Comparison of ENCODE assay signal across 8 cellular contexts in genomic region chr1:215083408-215083961, GRCh38. TPM values are rescaled to one million over a fixed set of nuclear protein-coding genes. Genes with fewer than 3 reads are reported as not detected.
DNase-seq lines count a peak whose midpoint lies in the region; ATAC-seq, FAIRE-seq and TF ChIP-seq lines count a peak whose summit lies in the region.

No MANE protein-coding gene starts in this region.

- H3K36me3 Mint-ChIP-seq in neural crest cell (ENCODE audit: low read depth), result no peaks in the 10 kb centered on the region

- peaks cover 6% of the 10 kb centered on the region for H3K4me1 Mint-ChIP-seq in neural crest cell

- no peak overlapping the region for H4K5ac ChIP-seq in H1 (ENCODE audit: insufficient read length, low read depth, low read length)

- H3K9me3 ChIP-seq in H1 (ENCODE audit: insufficient read depth in 2 of 2, low read depth in 1 of 2, low read length in 1 of 2), result no peaks in the 10 kb centered on the region

- H3K4ac ChIP-seq in H1 (replicated peaks; ENCODE audit: insufficient read length, low read depth, low read length), result no peak overlapping the region

- H2BK20ac ChIP-seq in H1 (ENCODE audit: low read length), result no peak overlapping the region

- H3K4me2 ChIP-seq in H1 (ENCODE audit: insufficient read depth in 1 of 2, low read depth in 2 of 2, low read length in 2 of 2), result peak overlapping the region; percentile 81 to 91

- peaks cover 70% of the 10 kb centered on the region for H3K27me3 Mint-ChIP-seq in neural crest cell (ENCODE audit: low read depth)

- FAIRE-seq in H1 (lab: Jason Lieb, UNC) (no peak), GM12892 (lab: Jason Lieb, UNC) (no peak)

- no peak overlapping the region for H3K14ac ChIP-seq in H1 (ENCODE audit: insufficient read length)

- no peak overlapping the region for H3K56ac ChIP-seq in H1 (replicated peaks; ENCODE audit: insufficient read length, low read depth, low read length)

- H3K4me3 Mint-ChIP-seq in neural crest cell, result peak overlapping the region; percentile 96

- peaks cover 26 to 65% (median 49%) of the 10 kb centered on the region in 4 experiments for H3K27me3 ChIP-seq in H1 (replicated peaks in 1 of 4; ENCODE audit: control insufficient read depth in 3 of 4, extremely low read depth in 1 of 4, insufficient read depth in 3 of 4, low read length in 3 of 4)

- no peaks in the 10 kb centered on the region for H3K36me3 ChIP-seq in H1 (ENCODE audit: control insufficient read depth in 2 of 4, insufficient read depth in 4 of 4, low read length in 3 of 4)

- H2BK15ac ChIP-seq in H1 (ENCODE audit: low read length), result no peak overlapping the region

- H3K4me3 ChIP-seq in H1 (ENCODE audit: extremely low read depth in 1 of 4, insufficient read depth in 2 of 4, low read depth in 3 of 4, low read length in 4 of 4), result peak overlapping the region; percentile 42 to 69 (median 46)

- no peak overlapping the region for H4K91ac ChIP-seq in H1 (replicated peaks; ENCODE audit: insufficient read length, low read length)

- peaks cover 0 to 3% of the 10 kb centered on the region in 2 experiments for H4K20me1 ChIP-seq in H1 (replicated peaks in 1 of 2; ENCODE audit: control insufficient read depth in 1 of 2, insufficient read depth in 2 of 2, low read length in 2 of 2)

- DNase-seq in COR-L47 (lab: John Stamatoyannopoulos, UW) (peak; percentile 32), NCI-H1417 (lab: John Stamatoyannopoulos, UW) (peak in 2 of 3 experiments; percentile 83 to 91), H1 (ENCODE audit: low read depth in 1 of 2, low spot score in 2 of 2) (peak in 1 of 2 experiments; percentile 67), neural crest cell (ENCODE audit: low read depth, low spot score) (peak; percentile 25), GM12892 (ENCODE audit: insufficient read length) (no peak)

- TF ChIP-seq POLR2A in H1 (IDR thresholded peaks at IDR 0.05; ENCODE audit: control extremely low read depth in 1 of 2, low read depth in 2 of 2, low read length in 2 of 2) (no peak), GM12892 (IDR thresholded peaks at IDR 0.05; ENCODE audit: low read depth, low read length) (no peak)

- H2BK5ac ChIP-seq in H1 (ENCODE audit: low read depth, low read length), result no peak overlapping the region

- TF ChIP-seq RAD21 in H1 (IDR thresholded peaks at IDR 0.05 in 1 of 2, conservative IDR thresholded peaks at IDR 0.05 in 1 of 2; ENCODE audit: low read depth in 2 of 2, low read length in 2 of 2), result no peak

- WGBS in H1 (ENCODE audit: extremely low coverage in 1 of 2, insufficient coverage in 1 of 2, insufficient read length in 1 of 2, insufficient replicate concordance in 2 of 2, low coverage in 1 of 2, low lambda C conversion rate in 2 of 2, missing lambda C conversion rate in 1 of 2), 2 experiments, result 14% methylated on average over 10 of the region's 22 CpGs; no CpG with 5 or more reads in 1 of the 2 experiments

- no peak for TF ChIP-seq CTCF in H1 (IDR thresholded peaks at IDR 0.05; ENCODE audit: control extremely low read depth in 1 of 3, insufficient read depth in 1 of 3, low read depth in 1 of 3, low read length in 3 of 3)
- TF ChIP-seq CTCF in neural crest cell (conservative IDR thresholded peaks at IDR 0.05), result no peak

- H3K18ac ChIP-seq in H1 (ENCODE audit: extremely low read depth, low read length), result no peak overlapping the region

- no peaks in the 10 kb centered on the region for H3K9me3 Mint-ChIP-seq in neural crest cell

- peaks cover 0 to 9% (median 0%) of the 10 kb centered on the region in 4 experiments; a peak in 3 of 7 replicates for H3K4me1 ChIP-seq in H1 (replicated peaks in 1 of 4; ENCODE audit: control insufficient read depth in 3 of 4, insufficient read depth in 4 of 4, low read length in 3 of 4)

- CTCF ChIA-PET in H1 (lab: Charles Lee; ENCODE audit: partially characterized antibody), result interaction anchor here (1.0 to 1.8 kb wide), 2 partner anchors 8 to 131 kb away, joined by 3 to 9 read pairs; no protein-coding TSS in a partner anchor

- H3K9ac ChIP-seq in H1 (replicated peaks in 1 of 4; ENCODE audit: extremely low read depth in 1 of 4, low read depth in 3 of 4, low read length in 3 of 4), result no peak overlapping the region

- H2AK5ac ChIP-seq in H1 (ENCODE audit: low read depth, low read length), result no peak overlapping the region

- H2BK12ac ChIP-seq in H1 (ENCODE audit: low read depth, low read length), result no peak overlapping the region

- H3K79me1 ChIP-seq in H1 (ENCODE audit: low read depth, low read length), result no peaks in the 10 kb centered on the region

- H2AFZ ChIP-seq in H1 (ENCODE audit: low read length), result peak overlapping the region; percentile 59; the same call in 1 of the 2 replicates

- H3K27ac Mint-ChIP-seq in neural crest cell (ENCODE audit: unreplicated experiment), result peak overlapping the region; percentile 69

- no peak overlapping the region for H3K27ac ChIP-seq in H1 (ENCODE audit: low read depth, low read length)

- no peak for ATAC-seq in GM18498 (IDR thresholded peaks at IDR 0.05; ENCODE audit: unreplicated experiment)
- no peak for ATAC-seq in HG02981 (IDR thresholded peaks at IDR 0.05; ENCODE audit: unreplicated experiment)
- no peak for ATAC-seq in HG02763 (IDR thresholded peaks at IDR 0.05; ENCODE audit: unreplicated experiment)

- no peak overlapping the region; the same call in 1 of the 2 replicates for H4K8ac ChIP-seq in H1 (ENCODE audit: extremely low read depth, insufficient read depth, low read length)

- H3K23me2 ChIP-seq in H1 (ENCODE audit: low read depth, low read length), result peaks cover 18% of the 10 kb centered on the region

- TF ChIP-seq EP300 in H1 (IDR thresholded peaks at IDR 0.05; ENCODE audit: borderline replicate concordance in 1 of 2, low read depth in 2 of 2, low read length in 2 of 2), result no peak

- H3K23ac ChIP-seq in H1 (ENCODE audit: insufficient read length), result no peak overlapping the region

- no peak overlapping the region for H2BK120ac ChIP-seq in H1 (replicated peaks; ENCODE audit: low read depth, low read length)

- H3K79me2 ChIP-seq in H1 (ENCODE audit: control insufficient read depth in 1 of 2, insufficient read depth in 2 of 2, low read length in 2 of 2), result no peaks in the 10 kb centered on the region

- POLR2A ChIA-PET in H1 (lab: Charles Lee; ENCODE audit: partially characterized antibody), result interaction anchor here (0.6 to 1.4 kb wide), 3 partner anchors 115 to 1518 kb away, joined by 3 read pairs; partner anchors contain the start of gene KCTD3

TF ChIP-seq in H1, 55 proteins besides CTCF, POLR2A, EP300 and RAD21 (continues in another document):
- TF ChIP-seq BCL11A (IDR thresholded peaks at IDR 0.05; ENCODE audit: low read depth in 2 of 2, low read length in 2 of 2) (no peak), ATF3 (IDR thresholded peaks at IDR 0.05; ENCODE audit: insufficient read depth, low read depth, low read length) (no peak), SP4 (IDR thresholded peaks at IDR 0.05; ENCODE audit: low read length) (no peak), CBX8 (IDR thresholded peaks at IDR 0.05; ENCODE audit: borderline replicate concordance, low read depth, low read length) (no peak), KDM5A (IDR thresholded peaks at IDR 0.05; ENCODE audit: low read length) (no peak), SIN3A (conservative IDR thresholded peaks at IDR 0.05 in 1 of 2, IDR thresholded peaks at IDR 0.05 in 1 of 2; ENCODE audit: low read depth in 1 of 2, low read length in 2 of 2) (no peak), CTBP2 (IDR thresholded peaks at IDR 0.05; ENCODE audit: borderline replicate concordance, insufficient read depth, insufficient read length, low read length) (peak; percentile 39), CREB1 (IDR thresholded peaks at IDR 0.05) (no peak), PHF8 (conservative IDR thresholded peaks at IDR 0.05; ENCODE audit: low read depth, low read length) (no peak), CHD1 (IDR thresholded peaks at IDR 0.05; ENCODE audit: low read depth, low read length) (no peak), SIX5 (IDR thresholded peaks at IDR 0.05; ENCODE audit: low read depth, low read length) (no peak), E2F6 (IDR thresholded peaks at IDR 0.05) (peak; percentile 72), GABPA (IDR thresholded peaks at IDR 0.05; ENCODE audit: borderline replicate concordance, insufficient read depth, low read length) (no peak), TBP (IDR thresholded peaks at IDR 0.05; ENCODE audit: low read depth, low read length) (no peak), JUN (IDR thresholded peaks at IDR 0.05; ENCODE audit: low read depth, low read length) (no peak), RNF2 (IDR thresholded peaks at IDR 0.05; ENCODE audit: borderline replicate concordance, low read depth, low read length, missing control alignments, poor library complexity, severe bottlenecking) (peak; percentile 50), TAF1 (IDR thresholded peaks at IDR 0.05; ENCODE audit: low read depth, low read length) (no peak), POU5F1 (IDR thresholded peaks at IDR 0.05; ENCODE audit: low read depth, low read length) (no peak), POLR2AphosphoS5 (IDR thresholded peaks at IDR 0.05; ENCODE audit: low read depth, low read length) (no peak), KDM1A (IDR thresholded peaks at IDR 0.05; ENCODE audit: borderline replicate concordance, low read length) (no peak), ZNF274 (IDR thresholded peaks at IDR 0.05; ENCODE audit: borderline replicate concordance, extremely low read depth, low read length) (no peak), CHD2 (IDR thresholded peaks at IDR 0.05; ENCODE audit: low read length) (no peak)

RNA-seq across cellular contexts. Expression of gene KCNK2, which starts 0.9 kb away (rescaled TPM):
- total RNA-seq in H1 (2021; fragmentation: NEBNext Ultra II Directional; extraction: Animal tissue kit (Norgen Biotek cat#: 25700)), result 0.73 and 1.2 TPM in 2 replicates
- 0.22 and 0.59 TPM in 2 replicates for polyA plus RNA-seq in H1 (2011; rRNA removed)
- polyA plus RNA-seq in H1 (2011; cell fraction: cytosol; rRNA removed), result 0.41 TPM
- 0.44 TPM for polyA plus RNA-seq in H1 (2011; cell fraction: nucleus; rRNA removed)
- 0.56 to 1.1 TPM (median 0.76 TPM) in 4 replicates for polyA plus RNA-seq in H1 (2012, experiment 1 of 2)
- 0.18 TPM for polyA plus RNA-seq in H1 (2012, experiment 2 of 2)
- polyA plus RNA-seq in H1 (2013, experiment 1 of 2), result 0.59 TPM
- 0.50 TPM for polyA plus RNA-seq in H1 (2013, experiment 2 of 2)
- polyA minus RNA-seq in H1 (2011; rRNA and poly(A)+ RNA removed), result 1.2 and 4.0 TPM in 2 replicates
- polyA minus RNA-seq in H1 (2011; cell fraction: cytosol; rRNA and poly(A)+ RNA removed), result not detected
- polyA minus RNA-seq in H1 (2011; cell fraction: nucleus; rRNA and poly(A)+ RNA removed), result 0.60 TPM
- 4.8 and 5.0 TPM in 2 replicates for total RNA-seq in neural crest cell
- 0.19 TPM for polyA plus RNA-seq in GM12892 (2012; ENCODE audit: missing spikeins)
